Comparison of ENCODE assay signal across 1 cellular context in genomic region chr18:74282359-74283254, GRCh38.
TF ChIP-seq lines count a peak whose summit lies in the region.

No MANE protein-coding gene starts in this region.

TF ChIP-seq in HepG2, 621 proteins besides CTCF, POLR2A, EP300 and RAD21 (continued from another document):
- 0 out of 2 replicates have a peak, but pooled peaks have one; percentile 40 for TF ChIP-seq ZNF362 (CRISPR knock-in tag; IDR thresholded peaks at IDR 0.05; ENCODE audit: borderline replicate concordance)
- peak; percentile 73 for TF ChIP-seq ZNF501 (CRISPR knock-in tag; IDR thresholded peaks at IDR 0.05)
- no peak for TF ChIP-seq LRRFIP1 (CRISPR knock-in tag; conservative IDR thresholded peaks at IDR 0.05)
